8 cellular contexts compared by ENCODE assay signal in the genomic region with DNA sequence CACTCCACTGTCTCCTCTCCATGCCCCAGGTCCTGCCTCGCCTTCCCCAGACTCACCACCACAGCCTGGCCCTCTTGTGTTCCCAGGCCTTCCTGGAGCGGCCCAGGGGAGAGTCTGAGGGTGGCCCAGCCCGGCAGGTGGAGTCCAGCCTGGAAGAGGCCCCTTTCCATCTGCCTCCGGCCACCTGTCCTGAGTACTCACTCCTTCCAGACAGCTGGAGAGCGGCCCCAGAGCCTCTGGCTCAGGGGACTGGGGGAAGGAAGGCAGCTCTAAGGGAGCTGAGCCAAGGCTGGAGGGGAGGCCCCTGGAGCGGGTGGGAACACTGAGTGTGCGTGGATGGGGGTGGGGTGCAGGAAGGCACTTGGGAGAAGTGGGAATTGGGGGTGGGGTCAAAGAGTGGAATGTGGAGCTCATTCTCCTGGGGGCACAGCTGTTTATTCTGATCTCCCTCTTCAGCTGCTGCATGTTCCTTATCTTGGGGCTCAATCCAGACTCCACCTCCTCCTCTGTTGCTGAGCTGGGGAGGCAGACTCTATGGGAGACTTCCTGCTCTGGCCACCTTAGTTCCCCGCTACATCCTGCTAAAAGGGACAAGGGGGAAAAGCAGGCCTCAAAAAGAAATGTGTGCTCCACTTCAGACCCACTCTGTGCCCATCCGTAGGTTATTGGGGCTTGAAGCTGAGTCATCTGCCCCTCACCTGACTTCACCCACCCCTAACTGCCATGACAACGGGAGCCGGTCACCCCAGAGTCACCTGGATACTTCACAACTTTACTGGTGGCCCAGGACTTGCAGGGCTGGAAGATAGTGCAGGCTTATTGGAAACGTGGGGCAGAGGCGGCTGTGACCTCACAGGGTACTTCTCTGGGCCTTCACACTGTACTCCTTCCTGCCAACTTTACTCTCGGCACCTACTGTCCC. TPM values are rescaled to one million over a fixed set of nuclear protein-coding genes. Genes with fewer than 3 reads are reported as not detected.
A peak's percentile ranks its signal among the peaks of the same experiment; 100 is the strongest.
DNase-seq lines count a peak whose midpoint lies in the region; ATAC-seq, FAIRE-seq and TF ChIP-seq lines count a peak whose summit lies in the region.

No MANE protein-coding gene starts in this region.

- ATAC-seq in HepG2 (peak; percentile 45), GM21717 (IDR thresholded peaks at IDR 0.05; ENCODE audit: unreplicated experiment) (no peak), GM19023 (IDR thresholded peaks at IDR 0.05; ENCODE audit: unreplicated experiment) (no peak), GM18519 (IDR thresholded peaks at IDR 0.05; ENCODE audit: low FRiP score, unreplicated experiment) (no peak)

- peak; percentile 28 to 45 for DNase-seq in activated CD4-positive, alpha-beta T cell treated with anti-CD3 and anti-CD28 coated beads for 4 hours
- no peak for DNase-seq in activated CD4-positive, alpha-beta T cell treated with anti-CD3 and anti-CD28 coated beads, Interleukin-2, amount 50 U/mL, for 1 hour
- DNase-seq in activated T-helper 2 cell treated with anti-CD3 and anti-CD28 coated beads, Interferon-gamma antibody, Interleukin-2, Interleukin-4, amounts not matched to agents 10 μg/mL and 5 μg/mL and 100 μg/mL, durations not matched to agents 14 hours and 24 hours and 36 hours (ENCODE audit: low spot score) = no peak
- DNase-seq in HepG2 (ENCODE audit: low spot score) = no peak

- H3K9me3 ChIP-seq in HepG2 (ENCODE audit: low read length) (no peaks in the 10 kb centered on the region), thymus (ENCODE audit: control insufficient read depth) (no peaks in the 10 kb centered on the region)

- H3K4me3 ChIP-seq in HepG2 (replicated peaks in 1 of 3; ENCODE audit: insufficient read depth in 1 of 3, low read depth in 2 of 3, low read length in 3 of 3) (no peak overlapping the region; a peak in 1 of 6 replicates), thymus (ENCODE audit: low read length) (peak overlapping the region; percentile 0)

- H3K36me3 ChIP-seq in HepG2 (replicated peaks in 1 of 2; ENCODE audit: control insufficient read depth in 1 of 2, insufficient read depth in 2 of 2, low read length in 2 of 2) (no peaks in the 10 kb centered on the region), thymus (ENCODE audit: control insufficient read depth, insufficient read depth) (peaks cover 55% of the 10 kb centered on the region)

- BruUV-seq in HepG2 (replicated peaks; lab: Mats Ljungman, UMichigan) = no TSS peak

- FAIRE-seq in HepG2 (lab: Jason Lieb, UNC) = no peak

- H3K4me1 Mint-ChIP-seq in activated T-helper 2 cell treated with anti-CD3 and anti-CD28 coated beads, Interferon-gamma antibody, Interleukin-2, Interleukin-4, amounts not matched to agents 10 μg/mL and 5 μg/mL and 100 μg/mL, durations not matched to agents 14 hours and 24 hours and 36 hours (ENCODE audit: low read depth) = peaks cover 63% of the 10 kb centered on the region

- H3K27me3 Mint-ChIP-seq in activated T-helper 2 cell treated with anti-CD3 and anti-CD28 coated beads, Interferon-gamma antibody, Interleukin-2, Interleukin-4, amounts not matched to agents 10 μg/mL and 5 μg/mL and 100 μg/mL, durations not matched to agents 14 hours and 24 hours and 36 hours (ENCODE audit: low read depth) = no peaks in the 10 kb centered on the region

- in situ Hi-C loops in HepG2 (cut with HindIII; ENCODE audit: extremely low pct_ligation_motif_present, low pct_unique_long_range_greater_than_20kb) = loop anchor here (25.0 kb wide), 1 partner anchor 669 kb away; no protein-coding TSS in a partner anchor

- no peak overlapping the region for H2AFZ ChIP-seq in HepG2 (ENCODE audit: low read length)

- POLR2A ChIA-PET in HepG2 (lab: Yijun Ruan, JAX) = no interaction called here

- H3K4me1 ChIP-seq in HepG2 (ENCODE audit: insufficient read depth, low read length) (peaks cover 9% of the 10 kb centered on the region; the same call in 1 of the 2 replicates), thymus (ENCODE audit: control insufficient read depth, insufficient read depth, low read length) (peaks cover 58% of the 10 kb centered on the region)

- H3K27ac ChIP-seq in HepG2 (ENCODE audit: extremely low read length, insufficient read depth, low read length) = no peak overlapping the region
- H3K27ac ChIP-seq in thymus (ENCODE audit: low read depth) = peak overlapping the region; percentile 15

- H3K79me2 ChIP-seq in HepG2 (ENCODE audit: insufficient read depth, low read length) = no peaks in the 10 kb centered on the region

- H3K9me3 Mint-ChIP-seq in activated T-helper 2 cell treated with anti-CD3 and anti-CD28 coated beads, Interferon-gamma antibody, Interleukin-2, Interleukin-4, amounts not matched to agents 10 μg/mL and 5 μg/mL and 100 μg/mL, durations not matched to agents 14 hours and 24 hours and 36 hours = no peaks in the 10 kb centered on the region

- peaks cover 22% of the 10 kb centered on the region for H3K36me3 Mint-ChIP-seq in activated T-helper 2 cell treated with anti-CD3 and anti-CD28 coated beads, Interferon-gamma antibody, Interleukin-2, Interleukin-4, amounts not matched to agents 10 μg/mL and 5 μg/mL and 100 μg/mL, durations not matched to agents 14 hours and 24 hours and 36 hours (ENCODE audit: low read depth)

- no peak overlapping the region for H3K9ac ChIP-seq in HepG2 (ENCODE audit: insufficient read depth, low read depth, low read length)

- intact Hi-C loops in activated T-helper 2 cell treated with anti-CD3 and anti-CD28 coated beads, Interferon-gamma antibody, Interleukin-2, Interleukin-4, amounts not matched to agents 10 μg/mL and 5 μg/mL and 100 μg/mL, durations not matched to agents 14 hours and 24 hours and 36 hours (cut with micrococcal nuclease) = no loop called here
- intact Hi-C loops in HepG2 (cut with micrococcal nuclease; ENCODE audit: unreplicated experiment) = no loop called here

- peak overlapping the region; percentile 97 for H3K27ac Mint-ChIP-seq in activated T-helper 2 cell treated with anti-CD3 and anti-CD28 coated beads, Interferon-gamma antibody, Interleukin-2, Interleukin-4, amounts not matched to agents 10 μg/mL and 5 μg/mL and 100 μg/mL, durations not matched to agents 14 hours and 24 hours and 36 hours

- TF ChIP-seq RAD21 in HepG2 (CRISPR knock-in tag; IDR thresholded peaks at IDR 0.05) = no peak

- peak overlapping the region; percentile 43 for H3K4me3 Mint-ChIP-seq in activated T-helper 2 cell treated with anti-CD3 and anti-CD28 coated beads, Interferon-gamma antibody, Interleukin-2, Interleukin-4, amounts not matched to agents 10 μg/mL and 5 μg/mL and 100 μg/mL, durations not matched to agents 14 hours and 24 hours and 36 hours (ENCODE audit: low read depth)

- no peaks in the 10 kb centered on the region for H3K27me3 ChIP-seq in HepG2 (ENCODE audit: control insufficient read depth in 1 of 2, insufficient read depth in 2 of 2, low read length in 2 of 2)
- H3K27me3 ChIP-seq in thymus (ENCODE audit: control insufficient read depth, insufficient read depth) = no peaks in the 10 kb centered on the region

- no peak for TF ChIP-seq EP300 in HepG2 (IDR thresholded peaks at IDR 0.05; ENCODE audit: low read depth in 2 of 2, low read length in 2 of 2)
- no peak for TF ChIP-seq EP300 in HepG2 (CRISPR knock-in tag; IDR thresholded peaks at IDR 0.05; ENCODE audit: borderline replicate concordance)

- no peaks in the 10 kb centered on the region for H4K20me1 ChIP-seq in HepG2 (ENCODE audit: insufficient read depth, low read length)

- 0 out of 2 replicates have a peak overlapping the region, but pooled peaks have one; percentile 3 for H3K4me2 ChIP-seq in HepG2 (ENCODE audit: low read depth, low read length)

- CTCF ChIA-PET in HepG2 (lab: Yijun Ruan, JAX; ENCODE audit: low intra/inter-chr PET ratio, low total read pairs) = no interaction called here

- TF ChIP-seq CTCF in HepG2 (CRISPR knock-in tag; IDR thresholded peaks at IDR 0.05) = no peak

- WGBS in HepG2 (ENCODE audit: low lambda C conversion rate) = 52% methylated on average over 14 of the region's 14 CpGs
- 58% methylated on average over 14 of the region's 14 CpGs for WGBS in thymus

- TF ChIP-seq POLR2A in HepG2 (IDR thresholded peaks at IDR 0.05; ENCODE audit: insufficient read depth in 1 of 2, low read depth in 2 of 2, low read length in 2 of 2) = no peak

TF ChIP-seq in HepG2, 621 proteins besides CTCF, POLR2A, EP300 and RAD21:
- TF ChIP-seq PCBP2 (optimal IDR thresholded peaks at IDR 0.05; ENCODE audit: low read depth, low read length, poor library complexity, severe bottlenecking) = no peak
- no peak for TF ChIP-seq POLR2AphosphoS2 (IDR thresholded peaks at IDR 0.05; ENCODE audit: low read depth, low read length)
- no peak for TF ChIP-seq ZFP36 (IDR thresholded peaks at IDR 0.05; ENCODE audit: borderline replicate concordance, low read depth, low read length, partially characterized antibody)
- no peak for TF ChIP-seq TARDBP (CRISPR knock-in tag; IDR thresholded peaks at IDR 0.05)
- TF ChIP-seq HMG20B (CRISPR knock-in tag; conservative IDR thresholded peaks at IDR 0.05) = no peak
TF ChIP-seq in HepG2: peak in this region for 0.

RNA-seq across cellular contexts. Expression of gene TAF8, which starts 19.5 kb away (rescaled TPM):
- 38.8 and 41.9 TPM in 2 replicates for total RNA-seq in activated T-helper 2 cell treated with anti-CD3 and anti-CD28 coated beads, Interferon-gamma antibody, Interleukin-2, Interleukin-4, amounts not matched to agents 10 μg/mL and 5 μg/mL and 100 μg/mL, durations not matched to agents 14 hours and 24 hours and 36 hours
- 20.2 and 25.2 TPM in 2 replicates for total RNA-seq in HepG2 (2016; rRNA removed; fragmentation: Illumina TruSeq; extraction: Trizol)
- total RNA-seq in HepG2 (2016; cell fraction: cytosol; rRNA removed; fragmentation: Illumina TruSeq; extraction: Trizol; ENCODE audit: low read depth) = 5.3 and 5.6 TPM in 2 replicates
- total RNA-seq in HepG2 (2016; cell fraction: insoluble cytoplasmic fraction; rRNA removed; fragmentation: Illumina TruSeq; extraction: Trizol) = 18.4 and 26.1 TPM in 2 replicates
- total RNA-seq in HepG2 (2016; cell fraction: membrane; rRNA removed; fragmentation: Illumina TruSeq; extraction: Trizol) = 7.7 and 11.1 TPM in 2 replicates
- 25.6 and 26.1 TPM in 2 replicates for total RNA-seq in HepG2 (2016; cell fraction: nucleus; rRNA removed; fragmentation: Illumina TruSeq; extraction: Trizol)
- polyA plus RNA-seq in HepG2 (2011; rRNA removed) (23.8 and 25.8 TPM in 2 replicates), thymus (13.0 TPM)
- 14.5 and 19.7 TPM in 2 replicates for polyA plus RNA-seq in HepG2 (2011; cell fraction: cytosol; rRNA removed)
- polyA plus RNA-seq in HepG2 (2011; cell fraction: nucleus; rRNA removed) = 30.8 and 36.5 TPM in 2 replicates
- polyA plus RNA-seq in HepG2 (2012) = 8.9 and 11.5 TPM in 2 replicates
- polyA plus RNA-seq in HepG2 (2016; cell fraction: cytosol; fragmentation: Illumina TruSeq; extraction: Trizol; ENCODE audit: low read depth) = 2.2 and 2.4 TPM in 2 replicates
- polyA plus RNA-seq in HepG2 (2016; cell fraction: insoluble cytoplasmic fraction; fragmentation: Illumina TruSeq; extraction: Trizol; ENCODE audit: low read depth) = 11.5 and 15.5 TPM in 2 replicates
- polyA plus RNA-seq in HepG2 (2016; cell fraction: membrane; fragmentation: Illumina TruSeq; extraction: Trizol; ENCODE audit: low read depth) = 2.5 and 3.1 TPM in 2 replicates
- 23.7 and 26.1 TPM in 2 replicates for polyA plus RNA-seq in HepG2 (2016; cell fraction: nucleus; fragmentation: Illumina TruSeq; extraction: Trizol; ENCODE audit: insufficient read depth, low read depth)
- polyA minus RNA-seq in HepG2 (2011; rRNA and poly(A)+ RNA removed; ENCODE audit: low replicate concordance) = 73.6 and 87.5 TPM in 2 replicates
- 12.6 and 13.8 TPM in 2 replicates for polyA minus RNA-seq in HepG2 (2011; cell fraction: cytosol; rRNA and poly(A)+ RNA removed)
- polyA minus RNA-seq in HepG2 (2011; cell fraction: nucleus; rRNA and poly(A)+ RNA removed) = 74.5 and 84.5 TPM in 2 replicates

Comparison
In these comparisons a context has a peak if more than half of its experiments do, and no peak if none do; other contexts are left out.
1. DNase-seq: peak in activated CD4-positive, alpha-beta T cell treated with anti-CD3 and anti-CD28 coated beads for 4 hours (2 of 2); none in activated CD4-positive, alpha-beta T cell treated with anti-CD3 and anti-CD28 coated beads, Interleukin-2, amount 50 U/mL, for 1 hour (single experiment), activated T-helper 2 cell treated with anti-CD3 and anti-CD28 coated beads, Interferon-gamma antibody, Interleukin-2, Interleukin-4, amounts not matched to agents 10 μg/mL and 5 μg/mL and 100 μg/mL, durations not matched to agents 14 hours and 24 hours and 36 hours (single experiment) and HepG2 (single experiment).